16 cellular contexts compared by ENCODE assay signal in the genomic region with DNA sequence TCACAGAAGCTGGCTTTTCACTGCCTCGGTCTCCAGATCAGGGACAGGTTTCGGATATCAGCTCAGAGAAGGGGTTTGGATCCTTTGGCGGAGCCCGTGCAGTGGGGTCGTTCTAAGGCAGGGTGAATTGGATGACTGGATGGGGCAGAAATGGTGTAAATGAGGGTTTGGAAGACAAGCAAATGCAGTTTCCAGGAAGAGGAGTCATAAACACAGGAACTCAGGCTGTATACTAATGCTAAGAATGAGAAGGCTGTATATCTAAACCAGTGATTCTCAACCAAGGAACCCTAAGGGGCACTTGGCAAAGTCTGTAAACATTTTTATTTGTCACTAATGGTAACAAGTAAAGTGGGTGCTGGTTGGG.
DNase-seq lines count a peak whose midpoint lies in the region; ATAC-seq and TF ChIP-seq lines count a peak whose summit lies in the region.
"Had no signal": no experiment of that assay in that cellular context is flagged by ENCODE, and none has a peak within 500 bp of the region (broad histone marks: within the 10 kb centered on the region; RNA-seq: fewer than 3 reads in every experiment).

No MANE protein-coding gene starts in this region.

- no peak overlapping the region for H3K4ac ChIP-seq in neuronal stem cell (ENCODE audit: low read length)

- no peaks in the 10 kb centered on the region for H3K79me1 ChIP-seq in neuronal stem cell (ENCODE audit: low read depth, low read length)

- H3K18ac ChIP-seq in neuronal stem cell (ENCODE audit: low read length): no peak overlapping the region

- intact Hi-C loops in A673 (cut with micrococcal nuclease; ENCODE audit: unreplicated experiment) (no loop called here), heart left ventricle (cut with DNase I) (no loop called here)

- no peaks in the 10 kb centered on the region for H3K27me3 ChIP-seq in A673 (replicated peaks; ENCODE audit: insufficient read depth, low read depth, low read length, poor library complexity)
- no peaks in the 10 kb centered on the region for H3K27me3 ChIP-seq in MG63
- no peaks in the 10 kb centered on the region for H3K27me3 ChIP-seq in neuronal stem cell (ENCODE audit: control insufficient read depth in 3 of 3, insufficient read depth in 3 of 3, low read depth in 1 of 3, low read length in 3 of 3)
- H3K27me3 ChIP-seq in heart left ventricle: no peaks in the 10 kb centered on the region

- CTCF ChIA-PET in A673 (lab: Charles Lee): no interaction called here

- no peak overlapping the region for H2AK5ac ChIP-seq in neuronal stem cell (ENCODE audit: low read depth, low read length)

- H3K23ac ChIP-seq in neuronal stem cell (ENCODE audit: low read depth, low read length, poor library complexity): no peak overlapping the region

- ATAC-seq in heart left ventricle (no peak), HG03095 (IDR thresholded peaks at IDR 0.05; ENCODE audit: unreplicated experiment) (no peak)
- ATAC-seq: naive thymus-derived CD8-positive, alpha-beta T cell had no signal

- H2BK5ac ChIP-seq in neuronal stem cell (ENCODE audit: low read length): no peak overlapping the region

- no peak overlapping the region for H4K8ac ChIP-seq in neuronal stem cell (ENCODE audit: low read depth, low read length)

- no peak overlapping the region for H3K4me2 ChIP-seq in neuronal stem cell (ENCODE audit: insufficient read depth, low read length, poor library complexity, severe bottlenecking)

- BruUV-seq in A673 (replicated peaks; lab: Mats Ljungman, UMichigan): no TSS peak

- H3K14ac ChIP-seq in neuronal stem cell (ENCODE audit: low read length): no peak overlapping the region

- H2AFZ ChIP-seq in neuronal stem cell (ENCODE audit: low read length): peak overlapping the region; percentile 38

- no peak overlapping the region for H4K91ac ChIP-seq in neuronal stem cell (ENCODE audit: low read depth, low read length, poor library complexity)

- DNase-seq in A673 (ENCODE audit: low spot score) (no peak), MG63 (no peak), choroid plexus epithelial cell (ENCODE audit: low read depth) (no peak), neuronal stem cell (ENCODE audit: low spot score) (no peak), cerebellar nuclear complex (lab: John Stamatoyannopoulos, UW) (no peak), heart left ventricle (no peak)
- DNase-seq in activated CD4-positive, alpha-beta T cell treated with anti-CD3 and anti-CD28 coated beads for 4 hours: no peak
- DNase-seq: activated CD8-positive, alpha-beta memory T cell treated with anti-CD3 and anti-CD28 coated beads for 24 hours; head of caudate nucleus; naive thymus-derived CD8-positive, alpha-beta T cell; NCI-H2081; NCI-H524; posterior cingulate gyrus; SIG-M5 had no signal

- H2BK15ac ChIP-seq in neuronal stem cell (ENCODE audit: low read length): no peak overlapping the region

- no CpG with 5 or more reads among the region's 5 CpGs for WGBS in neuronal stem cell (ENCODE audit: extremely low coverage in 2 of 2, insufficient read length in 2 of 2, insufficient replicate concordance in 1 of 2), 2 donors
- 74 to 88% (median 74%) methylated on average over 5 of the region's 5 CpGs for WGBS in heart left ventricle, 4 donors

- no peaks in the 10 kb centered on the region for H3K9me3 ChIP-seq in A673 (ENCODE audit: low read depth, low read length, poor library complexity, severe bottlenecking)
- H3K9me3 ChIP-seq in MG63: no peaks in the 10 kb centered on the region
- H3K9me3 ChIP-seq in neuronal stem cell (replicated peaks in 1 of 2; ENCODE audit: control insufficient read depth in 2 of 2, insufficient read depth in 1 of 2, low read depth in 1 of 2, low read length in 2 of 2): no peaks in the 10 kb centered on the region
- H3K9me3 ChIP-seq in heart left ventricle: no peaks in the 10 kb centered on the region

- POLR2A ChIA-PET in A673 (lab: Charles Lee; ENCODE audit: low non-redundant PET): no interaction called here

- H3K27ac ChIP-seq in A673 (ENCODE audit: low read depth, low read length, poor library complexity, severe bottlenecking): peak overlapping the region; percentile 26
- H3K27ac ChIP-seq in neuronal stem cell (replicated peaks; ENCODE audit: low read length): no peak overlapping the region
- no peak overlapping the region for H3K27ac ChIP-seq in heart left ventricle
- H3K27ac ChIP-seq: HL-60 had no signal

- H3K4me3 ChIP-seq in A673 (ENCODE audit: low read depth, low read length, poor library complexity, severe bottlenecking): peak overlapping the region; percentile 1
- H3K4me3 ChIP-seq in MG63: peak overlapping the region; percentile 9; the same call in 1 of the 2 replicates
- peak overlapping the region; percentile 15 for H3K4me3 ChIP-seq in choroid plexus epithelial cell (ENCODE audit: low read depth, low read length)
- no peak overlapping the region for H3K4me3 ChIP-seq in neuronal stem cell (ENCODE audit: low read length in 2 of 2)
- H3K4me3 ChIP-seq in heart left ventricle: no peak overlapping the region

- no peak for TF ChIP-seq POLR2A in heart left ventricle (IDR thresholded peaks at IDR 0.05)

- peaks cover 18% of the 10 kb centered on the region for H3K4me1 ChIP-seq in A673 (ENCODE audit: insufficient read depth, low read length, poor library complexity, severe bottlenecking)
- no peaks in the 10 kb centered on the region for H3K4me1 ChIP-seq in neuronal stem cell (ENCODE audit: control insufficient read depth in 2 of 2, insufficient read depth in 1 of 2, low read depth in 1 of 2, low read length in 2 of 2)
- H3K4me1 ChIP-seq in heart left ventricle: no peaks in the 10 kb centered on the region

- TF ChIP-seq CTCF in A673 (conservative IDR thresholded peaks at IDR 0.05; ENCODE audit: low read depth, low read length): no peak
- no peak for TF ChIP-seq CTCF in choroid plexus epithelial cell (conservative IDR thresholded peaks at IDR 0.05; ENCODE audit: low read depth, low read length)
- no peak for TF ChIP-seq CTCF in heart left ventricle (IDR thresholded peaks at IDR 0.05)

- H3K36me3 ChIP-seq in A673 (ENCODE audit: insufficient read depth, low read length, poor library complexity, severe bottlenecking): no peaks in the 10 kb centered on the region
- H3K36me3 ChIP-seq in MG63: no peaks in the 10 kb centered on the region; the same call in 1 of the 2 replicates
- H3K36me3 ChIP-seq in neuronal stem cell (replicated peaks in 1 of 2; ENCODE audit: control insufficient read depth in 2 of 2, insufficient read depth in 2 of 2, low read length in 2 of 2): no peaks in the 10 kb centered on the region
- no peaks in the 10 kb centered on the region for H3K36me3 ChIP-seq in heart left ventricle

- H2BK120ac ChIP-seq in neuronal stem cell (ENCODE audit: low read depth, low read length): no peak overlapping the region

- H3K9ac ChIP-seq in neuronal stem cell (ENCODE audit: low read depth, low read length, poor library complexity): no peak overlapping the region

- H2BK12ac ChIP-seq in neuronal stem cell (ENCODE audit: low read length): no peak overlapping the region

Comparison
In these comparisons a context has a peak if more than half of its experiments do, and no peak if none do; other contexts are left out.
1. H3K4me3 ChIP-seq: peak in A673 (single experiment), MG63 (single experiment) and choroid plexus epithelial cell (single experiment); none in neuronal stem cell (0 of 2) and heart left ventricle (0 of 12).